Comparison of ENCODE assay signal across 10 cellular contexts in the genomic region with DNA sequence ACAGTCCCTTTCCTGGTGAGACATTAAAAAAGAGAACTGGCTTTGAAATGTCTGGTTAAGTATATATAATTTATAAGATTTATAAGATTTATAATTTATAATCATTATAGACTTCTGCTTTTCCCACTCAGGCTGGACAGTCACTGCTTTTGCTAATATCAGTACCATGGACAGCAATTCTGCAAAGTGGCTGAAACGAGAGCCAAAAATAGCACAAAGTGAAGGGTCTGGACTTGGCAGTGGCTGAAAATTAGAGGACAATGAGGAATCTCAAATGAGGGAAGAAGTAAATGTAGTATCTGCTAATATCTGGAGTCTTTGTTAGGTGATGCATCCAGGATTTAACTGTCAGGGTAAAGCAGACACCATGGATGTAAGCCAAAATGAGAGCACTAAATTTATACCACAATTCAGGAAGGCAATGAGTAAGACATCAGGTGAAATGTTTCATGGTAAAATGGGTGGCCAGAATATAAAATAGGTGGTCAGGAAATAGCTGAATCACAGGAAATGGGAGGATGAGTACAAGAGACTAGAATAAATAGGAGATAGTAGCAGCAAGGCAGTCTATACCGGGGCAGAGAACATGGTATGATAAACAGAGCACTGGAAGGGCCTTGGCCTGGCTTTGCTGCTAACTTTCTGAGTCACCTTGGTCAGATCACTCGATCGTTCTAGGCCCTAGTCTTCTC. TPM values are rescaled to one million over a fixed set of nuclear protein-coding genes. Genes with fewer than 3 reads are reported as not detected.
DNase-seq lines count a peak whose midpoint lies in the region; ATAC-seq, FAIRE-seq and TF ChIP-seq lines count a peak whose summit lies in the region.
"Had no signal": no experiment of that assay in that cellular context is flagged by ENCODE, and none has a peak within 500 bp of the region (broad histone marks: within the 10 kb centered on the region; RNA-seq: fewer than 3 reads in every experiment).

No MANE protein-coding gene starts in this region.

- H3K4me3 Mint-ChIP-seq in neural progenitor cell, result no peak overlapping the region

- peaks cover 2% of the 10 kb centered on the region for H3K9me3 Mint-ChIP-seq in neural progenitor cell

- no peak overlapping the region for H2AFZ ChIP-seq in neural progenitor cell (replicated peaks)

- no peaks in the 10 kb centered on the region for H3K4me1 ChIP-seq in neural progenitor cell

- no peaks in the 10 kb centered on the region for H3K36me3 ChIP-seq in bronchial epithelial cell (ENCODE audit: control insufficient read depth, insufficient read depth, low read length)
- H3K36me3 ChIP-seq in neural progenitor cell, result no peaks in the 10 kb centered on the region

- FAIRE-seq in bronchial epithelial cell (lab: Jason Lieb, UNC), result no peak

- no peak overlapping the region for H3K27ac Mint-ChIP-seq in neural progenitor cell

- peak; percentile 41 for DNase-seq in GM03348 (ENCODE audit: low spot score)
- DNase-seq in NCI-H2227 treated with DMSO at 0.1 percent for 48 hours (lab: John Stamatoyannopoulos, UW), result peak; percentile 70
- DNase-seq in bronchial epithelial cell (ENCODE audit: low read depth), result peak; percentile 21
- DNase-seq in neural progenitor cell (ENCODE audit: low spot score), result peak; percentile 58
- DNase-seq in germinal center (ENCODE audit: low spot score), result no peak

- H3K27me3 Mint-ChIP-seq in neural progenitor cell (ENCODE audit: insufficient read depth, low read depth), result peaks cover 19% of the 10 kb centered on the region

- no peak overlapping the region for H3K9ac ChIP-seq in neural progenitor cell

- ATAC-seq in HG02938 (IDR thresholded peaks at IDR 0.05; ENCODE audit: unreplicated experiment), result no peak
- ATAC-seq in GM21825 (IDR thresholded peaks at IDR 0.05; ENCODE audit: unreplicated experiment), result no peak
- no peak for ATAC-seq in HG03460 (IDR thresholded peaks at IDR 0.05; ENCODE audit: unreplicated experiment)

- H3K4me2 ChIP-seq in neural progenitor cell, result no peak overlapping the region

- no peaks in the 10 kb centered on the region for H3K79me2 ChIP-seq in neural progenitor cell (ENCODE audit: low read depth)

- H3K4me1 Mint-ChIP-seq in neural progenitor cell, result no peaks in the 10 kb centered on the region

- TF ChIP-seq CTCF in bronchial epithelial cell (IDR thresholded peaks at IDR 0.05; ENCODE audit: insufficient read depth, low read length, severe bottlenecking) (no peak), neural progenitor cell (IDR thresholded peaks at IDR 0.05) (no peak)

- no peaks in the 10 kb centered on the region for H3F3A ChIP-seq in neural progenitor cell (ENCODE audit: low read depth)

- H4K20me1 ChIP-seq in neural progenitor cell (ENCODE audit: low read depth), result peaks cover 4% of the 10 kb centered on the region

- no peaks in the 10 kb centered on the region for H3K9me3 ChIP-seq in neural progenitor cell (ENCODE audit: low read depth)

- no peak overlapping the region for H3K4me3 ChIP-seq in bronchial epithelial cell (ENCODE audit: low read depth, low read length)
- no peak overlapping the region for H3K4me3 ChIP-seq in neural progenitor cell
- H3K4me3 ChIP-seq: SK-N-MC had no signal

- no peaks in the 10 kb centered on the region for H3K36me3 Mint-ChIP-seq in neural progenitor cell

- no peaks in the 10 kb centered on the region for H3K27me3 ChIP-seq in bronchial epithelial cell (ENCODE audit: control insufficient read depth, insufficient read depth, low read length)
- H3K27me3 ChIP-seq in neural progenitor cell, result no peaks in the 10 kb centered on the region

- no peak overlapping the region for H3K27ac ChIP-seq in neural progenitor cell
- H3K27ac ChIP-seq: SK-N-MC had no signal

RNA-seq across cellular contexts. Expression of a gene that starts 39.6 kb away (rescaled TPM):
- total RNA-seq in bronchial epithelial cell, result not detected in 2 replicates
- total RNA-seq in neural progenitor cell (ENCODE audit: low replicate concordance), result not detected in 2 replicates
- total RNA-seq: epithelial cell of proximal tubule had no signal
